11 cellular contexts compared by ENCODE assay signal in genomic region chr1:53617382-53618217, GRCh38.
A peak's percentile ranks its signal among the peaks of the same experiment; 100 is the strongest.
DNase-seq lines count a peak whose midpoint lies in the region; ATAC-seq and TF ChIP-seq lines count a peak whose summit lies in the region.
"Had no signal": no experiment of that assay in that cellular context is flagged by ENCODE, and none has a peak within 500 bp of the region (broad histone marks: within the 10 kb centered on the region; RNA-seq: fewer than 3 reads in every experiment).

No MANE protein-coding gene starts in this region.

- no peaks in the 10 kb centered on the region for H3K9me2 ChIP-seq in Loucy (replicated peaks; ENCODE audit: low read depth, low read length)

- CTCF ChIA-PET in activated CD8-positive, alpha-beta T cell treated with anti-CD3 and anti-CD28 coated beads, Interleukin-2, amount 10 ng/mL, durations not matched to agents 7 days and 5 days (lab: Charles Lee), result no interaction called here

- no peaks in the 10 kb centered on the region for H3K36me3 Mint-ChIP-seq in activated CD8-positive, alpha-beta T cell treated with anti-CD3 and anti-CD28 coated beads, Interleukin-2, amount 10 ng/mL, durations not matched to agents 7 days and 5 days (ENCODE audit: low read depth)
- H3K36me3 Mint-ChIP-seq: T-cell had no signal

- no peak for TF ChIP-seq CTCF in Loucy (conservative IDR thresholded peaks at IDR 0.05; ENCODE audit: low read length)
- no peak for TF ChIP-seq CTCF in fibroblast of lung (conservative IDR thresholded peaks at IDR 0.05 in 1 of 2, IDR thresholded peaks at IDR 0.05 in 1 of 2; ENCODE audit: low read depth in 1 of 2, low read length in 2 of 2)

- POLR2A ChIA-PET in activated CD8-positive, alpha-beta T cell treated with anti-CD3 and anti-CD28 coated beads, Interleukin-2, amount 10 ng/mL, durations not matched to agents 7 days and 5 days (lab: Charles Lee), result no interaction called here

- H3K36me3 ChIP-seq in Loucy (ENCODE audit: insufficient read depth, low read length), result no peaks in the 10 kb centered on the region
- H3K36me3 ChIP-seq in fibroblast of lung (ENCODE audit: control insufficient read depth, insufficient read depth, low read length), result no peaks in the 10 kb centered on the region

- peaks cover 10% of the 10 kb centered on the region for H3K4me1 ChIP-seq in Loucy (ENCODE audit: insufficient read depth, low read length, poor library complexity, severe bottlenecking)
- no peaks in the 10 kb centered on the region for H3K4me1 ChIP-seq in fibroblast of lung (ENCODE audit: control insufficient read depth, extremely low read depth, insufficient read depth, low read length)

- H4K20me1 ChIP-seq in Loucy (ENCODE audit: insufficient read depth, low read length, poor library complexity, severe bottlenecking) (no peaks in the 10 kb centered on the region), fibroblast of lung (ENCODE audit: control insufficient read depth, extremely low read depth, insufficient read depth, low read length) (no peaks in the 10 kb centered on the region)

- H3K9me3 Mint-ChIP-seq in activated CD8-positive, alpha-beta T cell treated with anti-CD3 and anti-CD28 coated beads, Interleukin-2, amount 10 ng/mL, durations not matched to agents 7 days and 5 days (ENCODE audit: insufficient read depth), result no peaks in the 10 kb centered on the region
- H3K9me3 Mint-ChIP-seq: activated T-helper 2 cell treated with anti-CD3 and anti-CD28 coated beads, Interferon-gamma antibody, Interleukin-2, Interleukin-4, amounts not matched to agents 10 μg/mL and 5 μg/mL and 100 μg/mL, durations not matched to agents 14 hours and 24 hours and 36 hours had no signal

- H3K27ac Mint-ChIP-seq in activated CD8-positive, alpha-beta T cell treated with anti-CD3 and anti-CD28 coated beads, Interleukin-2, amount 10 ng/mL, durations not matched to agents 7 days and 5 days, result no peak overlapping the region
- H3K27ac Mint-ChIP-seq: activated T-helper 2 cell treated with anti-CD3 and anti-CD28 coated beads, Interferon-gamma antibody, Interleukin-2, Interleukin-4, amounts not matched to agents 10 μg/mL and 5 μg/mL and 100 μg/mL, durations not matched to agents 14 hours and 24 hours and 36 hours; nephron progenitor cell; T-cell had no signal

- H3K27me3 Mint-ChIP-seq in activated CD8-positive, alpha-beta T cell treated with anti-CD3 and anti-CD28 coated beads, Interleukin-2, amount 10 ng/mL, durations not matched to agents 7 days and 5 days (ENCODE audit: low read depth), result peaks cover 4% of the 10 kb centered on the region

- H3K4me3 ChIP-seq in Loucy (ENCODE audit: low read length, poor library complexity, severe bottlenecking) (no peak overlapping the region), fibroblast of lung (replicated peaks in 1 of 4; ENCODE audit: control extremely low read depth in 1 of 4, insufficient read depth in 1 of 4, low read depth in 3 of 4, low read length in 4 of 4) (no peak overlapping the region), skeletal muscle cell (ENCODE audit: low read depth, low read length) (no peak overlapping the region)

- no peaks in the 10 kb centered on the region for H3F3A ChIP-seq in Loucy (ENCODE audit: low read depth)

- no peak overlapping the region for H3K4me3 Mint-ChIP-seq in activated CD8-positive, alpha-beta T cell treated with anti-CD3 and anti-CD28 coated beads, Interleukin-2, amount 10 ng/mL, durations not matched to agents 7 days and 5 days
- H3K4me3 Mint-ChIP-seq: nephron progenitor cell, T-cell had no signal

- H3K79me2 ChIP-seq in Loucy (ENCODE audit: insufficient read depth, low read length) (no peaks in the 10 kb centered on the region), fibroblast of lung (ENCODE audit: control insufficient read depth, insufficient read depth, low read length) (no peaks in the 10 kb centered on the region)

- no peaks in the 10 kb centered on the region for H3K4me1 Mint-ChIP-seq in activated CD8-positive, alpha-beta T cell treated with anti-CD3 and anti-CD28 coated beads, Interleukin-2, amount 10 ng/mL, durations not matched to agents 7 days and 5 days (ENCODE audit: low read depth)
- H3K4me1 Mint-ChIP-seq: T-cell had no signal

- H3K27me3 ChIP-seq in Loucy (ENCODE audit: insufficient read depth, low read length, poor library complexity, severe bottlenecking) (no peaks in the 10 kb centered on the region), fibroblast of lung (ENCODE audit: control insufficient read depth, insufficient read depth, low read length) (no peaks in the 10 kb centered on the region)

- peak; percentile 75 for DNase-seq in ELR (ENCODE audit: low read depth)
- peak; percentile 60 to 74 for DNase-seq in fibroblast of lung (ENCODE audit: low read depth in 2 of 2)
- peak; percentile 41 for DNase-seq in skeletal muscle cell (ENCODE audit: low read depth)
- no peak for DNase-seq in stimulated activated CD4-positive, alpha-beta T cell treated with anti-CD3 and anti-CD28 coated beads, Interleukin-1b, Interleukin-23, amount 100 ng/mL, for 48 hours
- no peak for DNase-seq in NCI-H446 (lab: John Stamatoyannopoulos, UW)
- no peak for DNase-seq in activated CD8-positive, alpha-beta T cell treated with anti-CD3 and anti-CD28 coated beads, Interleukin-2, amount 10 ng/mL, durations not matched to agents 7 days and 5 days
- DNase-seq: hypothalamus, nephron progenitor cell had no signal

- no peak for ATAC-seq in activated CD8-positive, alpha-beta T cell treated with anti-CD3 and anti-CD28 coated beads, Interleukin-2, amount 10 ng/mL, durations not matched to agents 7 days and 5 days
- ATAC-seq: T-cell had no signal

- H3K9ac ChIP-seq in Loucy (ENCODE audit: low read depth, low read length, poor library complexity, severe bottlenecking) (peak overlapping the region; percentile 21), fibroblast of lung (ENCODE audit: insufficient read depth, low read length) (no peak overlapping the region)

- H3K27ac ChIP-seq in fibroblast of lung (ENCODE audit: insufficient read depth, low read length), result no peak overlapping the region

- no peaks in the 10 kb centered on the region for H3K9me3 ChIP-seq in Loucy (ENCODE audit: insufficient read depth, low read depth, low read length)
- no peaks in the 10 kb centered on the region for H3K9me3 ChIP-seq in fibroblast of lung (ENCODE audit: control insufficient read depth, insufficient read depth, low read depth, low read length)

- H3K4me2 ChIP-seq in Loucy (ENCODE audit: low read depth, low read length, poor library complexity, severe bottlenecking) (no peak overlapping the region), fibroblast of lung (ENCODE audit: extremely low read depth, insufficient read depth, low read length) (no peak overlapping the region)

- no peak overlapping the region; the same call in 1 of the 2 replicates for H2AFZ ChIP-seq in Loucy (ENCODE audit: low read length)
- H2AFZ ChIP-seq in fibroblast of lung (ENCODE audit: low read length), result no peak overlapping the region

Comparison
In these comparisons a context has a peak if more than half of its experiments do, and no peak if none do; other contexts are left out.
1. DNase-seq: peak in ELR (single experiment), fibroblast of lung (2 of 2) and skeletal muscle cell (single experiment); none in stimulated activated CD4-positive, alpha-beta T cell treated with anti-CD3 and anti-CD28 coated beads, Interleukin-1b, Interleukin-23, amount 100 ng/mL, for 48 hours (single experiment), NCI-H446 (0 of 2) and activated CD8-positive, alpha-beta T cell treated with anti-CD3 and anti-CD28 coated beads, Interleukin-2, amount 10 ng/mL, durations not matched to agents 7 days and 5 days (single experiment).